24 cellular contexts compared by ENCODE assay signal in the genomic region with DNA sequence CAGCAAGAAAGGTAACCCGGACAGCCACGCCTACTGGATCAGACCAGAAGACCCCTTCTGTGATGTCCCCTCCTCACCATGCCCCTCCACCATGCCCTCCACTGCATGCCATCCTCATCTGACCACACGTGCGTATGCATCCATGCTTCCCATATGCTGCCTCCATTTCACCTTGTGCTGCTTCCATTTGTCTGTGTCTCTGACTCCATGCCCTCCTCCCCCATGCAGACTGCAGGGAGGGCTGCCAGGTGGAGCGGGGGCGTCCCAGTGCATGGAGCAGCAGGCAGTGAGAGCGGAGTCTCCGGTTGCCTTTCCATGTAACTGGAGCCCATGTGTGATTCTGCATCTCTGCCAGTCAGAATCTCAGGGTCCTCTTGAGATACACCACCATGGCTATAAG. TPM values are rescaled to one million over a fixed set of nuclear protein-coding genes. Genes with fewer than 3 reads are reported as not detected.
A peak's percentile ranks its signal among the peaks of the same experiment; 100 is the strongest.
DNase-seq lines count a peak whose midpoint lies in the region; ATAC-seq, FAIRE-seq and TF ChIP-seq lines count a peak whose summit lies in the region.
"Had no signal": no experiment of that assay in that cellular context is flagged by ENCODE, and none has a peak within 500 bp of the region (broad histone marks: within the 10 kb centered on the region; RNA-seq: fewer than 3 reads in every experiment).

No MANE protein-coding gene starts in this region.

- H3K4me3 Mint-ChIP-seq in activated T-cell treated with anti-CD3 and anti-CD28 coated beads, Interleukin-2, amount 50 U/mL, for 72 hours, result no peak overlapping the region
- H3K4me3 Mint-ChIP-seq in stimulated activated memory B cell treated with anti-CD40 and anti-IgM and Interleukin-4, amounts not matched to agents 10 μg/mL and 1 μg/mL and 100 μg/mL, for 72 hours, result no peak overlapping the region
- H3K4me3 Mint-ChIP-seq: CD14-positive monocyte, GM23338, nephron had no signal

- no peak overlapping the region for H3K9ac ChIP-seq in mesendoderm (ENCODE audit: low read length)

- no peak overlapping the region for H2BK15ac ChIP-seq in mesendoderm (replicated peaks; ENCODE audit: low read depth)

- peaks cover 60% of the 10 kb centered on the region for H3K4me1 Mint-ChIP-seq in activated T-cell treated with anti-CD3 and anti-CD28 coated beads, Interleukin-2, amount 50 U/mL, for 72 hours (ENCODE audit: low read depth)
- H3K4me1 Mint-ChIP-seq in stimulated activated memory B cell treated with anti-CD40 and anti-IgM and Interleukin-4, amounts not matched to agents 10 μg/mL and 1 μg/mL and 100 μg/mL, for 72 hours, result peaks cover 58% of the 10 kb centered on the region
- H3K4me1 Mint-ChIP-seq: GM23338, nephron had no signal

- no peaks in the 10 kb centered on the region for H3K9me3 Mint-ChIP-seq in activated T-cell treated with anti-CD3 and anti-CD28 coated beads, Interleukin-2, amount 50 U/mL, for 72 hours
- no peaks in the 10 kb centered on the region for H3K9me3 Mint-ChIP-seq in stimulated activated memory B cell treated with anti-CD40 and anti-IgM and Interleukin-4, amounts not matched to agents 10 μg/mL and 1 μg/mL and 100 μg/mL, for 72 hours
- H3K9me3 Mint-ChIP-seq: activated T-helper 2 cell treated with anti-CD3 and anti-CD28 coated beads, Interferon-gamma antibody, Interleukin-2, Interleukin-4, amounts not matched to agents 10 μg/mL and 5 μg/mL and 100 μg/mL, durations not matched to agents 14 hours and 24 hours and 36 hours; GM23338; nephron had no signal

- H3K27ac Mint-ChIP-seq in activated T-cell treated with anti-CD3 and anti-CD28 coated beads, Interleukin-2, amount 50 U/mL, for 72 hours, result peak overlapping the region; percentile 6
- H3K27ac Mint-ChIP-seq in stimulated activated memory B cell treated with anti-CD40 and anti-IgM and Interleukin-4, amounts not matched to agents 10 μg/mL and 1 μg/mL and 100 μg/mL, for 72 hours, result peak overlapping the region; percentile 68
- H3K27ac Mint-ChIP-seq: activated T-helper 2 cell treated with anti-CD3 and anti-CD28 coated beads, Interferon-gamma antibody, Interleukin-2, Interleukin-4, amounts not matched to agents 10 μg/mL and 5 μg/mL and 100 μg/mL, durations not matched to agents 14 hours and 24 hours and 36 hours; nephron had no signal

- H3K23ac ChIP-seq in mesendoderm (ENCODE audit: low read length), result no peak overlapping the region

- no peaks in the 10 kb centered on the region for H3K27me3 Mint-ChIP-seq in activated T-cell treated with anti-CD3 and anti-CD28 coated beads, Interleukin-2, amount 50 U/mL, for 72 hours (ENCODE audit: low read depth)
- H3K27me3 Mint-ChIP-seq in stimulated activated memory B cell treated with anti-CD40 and anti-IgM and Interleukin-4, amounts not matched to agents 10 μg/mL and 1 μg/mL and 100 μg/mL, for 72 hours, result no peaks in the 10 kb centered on the region

- H3K18ac ChIP-seq in mesendoderm (ENCODE audit: low read length), result no peak overlapping the region

- no peak overlapping the region for H2BK5ac ChIP-seq in mesendoderm (ENCODE audit: low read length)

- no peaks in the 10 kb centered on the region for H3K79me1 ChIP-seq in mesendoderm (ENCODE audit: low read length)

- peaks cover 6 to 16% of the 10 kb centered on the region in 2 donors for H3K36me3 Mint-ChIP-seq in activated T-cell treated with anti-CD3 and anti-CD28 coated beads, Interleukin-2, amount 50 U/mL, for 72 hours (ENCODE audit: insufficient read depth in 2 of 2)
- H3K36me3 Mint-ChIP-seq in stimulated activated memory B cell treated with anti-CD40 and anti-IgM and Interleukin-4, amounts not matched to agents 10 μg/mL and 1 μg/mL and 100 μg/mL, for 72 hours, result peaks cover 55% of the 10 kb centered on the region

- ATAC-seq in activated T-cell treated with anti-CD3 and anti-CD28 coated beads, Interleukin-2, amount 50 U/mL, for 72 hours (replicated peaks in 1 of 2), result no peak
- no peak for ATAC-seq in stimulated activated memory B cell treated with anti-CD40 and anti-IgM and Interleukin-4, amounts not matched to agents 10 μg/mL and 1 μg/mL and 100 μg/mL, for 72 hours
- ATAC-seq in GM19351 (IDR thresholded peaks at IDR 0.05; ENCODE audit: unreplicated experiment), result no peak
- ATAC-seq: A549; GM23338; stimulated activated naive CD8-positive, alpha-beta T cell treated with anti-CD3 and anti-CD28 coated beads, Interleukin-15, Interleukin-2, amounts not matched to agents 100 U/mL and 50 U/mL, for 24 hours had no signal

- no peaks in the 10 kb centered on the region for H3K79me2 ChIP-seq in mesendoderm (ENCODE audit: control insufficient read depth, insufficient read depth, low read length)

- no peak overlapping the region for H2BK120ac ChIP-seq in mesendoderm (ENCODE audit: low read depth, low read length)

- H3K36me3 ChIP-seq in mesendoderm (ENCODE audit: control insufficient read depth, insufficient read depth, low read length), result peaks cover 30% of the 10 kb centered on the region
- H3K36me3 ChIP-seq in SJCRH30, result peaks cover 15% of the 10 kb centered on the region
- H3K36me3 ChIP-seq: cardiac muscle cell had no signal

- H3K9me3 ChIP-seq in SJCRH30 (replicated peaks), result no peaks in the 10 kb centered on the region
- H3K9me3 ChIP-seq: A549 had no signal

- no CpG with 5 or more reads among the region's 8 CpGs for WGBS in mesendoderm (ENCODE audit: extremely low coverage, insufficient coverage, low lambda C conversion rate)

- DNase-seq in activated T-cell treated with anti-CD3 and anti-CD28 coated beads, Interleukin-2, amount 50 U/mL, for 72 hours, result no peak
- DNase-seq in activated T-cell treated with anti-CD3 and anti-CD28 coated beads, Interleukin-2, amount 50 U/mL, for 48 hours, result no peak
- DNase-seq in GM12891 (ENCODE audit: insufficient read length, low spot score), result no peak
- peak; percentile 91 for DNase-seq in left kidney (ENCODE audit: low read depth, low spot score)
- no peak for DNase-seq in mesendoderm
- no peak for DNase-seq in SJCRH30
- DNase-seq: activated CD4-positive, CD25-positive, alpha-beta regulatory T cell treated with anti-CD3 and anti-CD28 coated beads, Interleukin-2, amount 50 U/mL, for 72 hours; DMS53; mammary epithelial cell; NCI-H1417; NCI-H526; stimulated activated CD4-positive, alpha-beta T cell treated with anti-CD3 and anti-CD28 coated beads, Interleukin-2, amount 100 ng/mL, for 24 hours; stimulated activated naive CD8-positive, alpha-beta T cell treated with anti-CD3 and anti-CD28 coated beads, Interleukin-15, Interleukin-2, amounts not matched to agents 100 U/mL and 50 U/mL, for 24 hours had no signal

- no peak overlapping the region for H4K5ac ChIP-seq in mesendoderm (ENCODE audit: low read length)

- H3K4me1 ChIP-seq in mesendoderm (ENCODE audit: control insufficient read depth, low read depth, low read length) (no peaks in the 10 kb centered on the region), SJCRH30 (no peaks in the 10 kb centered on the region)

- H3K4me3 ChIP-seq in mesendoderm (ENCODE audit: low read length) (no peak overlapping the region), SJCRH30 (no peak overlapping the region)
- H3K4me3 ChIP-seq: A549, cardiac muscle cell, dorsolateral prefrontal cortex, GM23338 had no signal

- H3K56ac ChIP-seq in mesendoderm (ENCODE audit: low read length), result no peak overlapping the region

- peak; percentile 5 for FAIRE-seq in GM12891 (lab: Jason Lieb, UNC)
- FAIRE-seq: A549, GM12892, keratinocyte had no signal

- no peak overlapping the region for H3K4ac ChIP-seq in mesendoderm (ENCODE audit: low read depth, low read length)

- no peak overlapping the region for H4K8ac ChIP-seq in mesendoderm (ENCODE audit: low read depth, low read length)

- no peak overlapping the region for H3K4me2 ChIP-seq in mesendoderm (ENCODE audit: low read length)
- H3K4me2 ChIP-seq: A549, GM23338 had no signal

- no peak overlapping the region for H2AK5ac ChIP-seq in mesendoderm (ENCODE audit: low read length)

- H3K27me3 ChIP-seq in mesendoderm (ENCODE audit: insufficient read depth, low read length, poor library complexity), result no peaks in the 10 kb centered on the region
- no peaks in the 10 kb centered on the region for H3K27me3 ChIP-seq in SJCRH30
- H3K27me3 ChIP-seq: cardiac muscle cell, dorsolateral prefrontal cortex had no signal

- H3K27ac ChIP-seq in mesendoderm (ENCODE audit: low read depth, low read length) (no peak overlapping the region), SJCRH30 (no peak overlapping the region)
- H3K27ac ChIP-seq: A549, cardiac muscle cell had no signal

- no peak for TF ChIP-seq POLR2A in GM12891 (IDR thresholded peaks at IDR 0.05; ENCODE audit: low read depth, low read length)

TF ChIP-seq in GM12891, 5 proteins besides CTCF, POLR2A, EP300 and RAD21:
- no peak for TF ChIP-seq POU2F2 (IDR thresholded peaks at IDR 0.05; ENCODE audit: low read depth, low read length)
- no peak for TF ChIP-seq PAX5 (IDR thresholded peaks at IDR 0.05; ENCODE audit: insufficient read depth, low read length, severe bottlenecking)
- no peak for TF ChIP-seq SPI1 (IDR thresholded peaks at IDR 0.05; ENCODE audit: low read depth, low read length)
- no peak for TF ChIP-seq POLR2AphosphoS5 (IDR thresholded peaks at IDR 0.05; ENCODE audit: low read depth, low read length)

RNA-seq across cellular contexts. Expression of a gene that starts 52.6 kb away (rescaled TPM):
- total RNA-seq in activated T-cell treated with anti-CD3 and anti-CD28 coated beads, Interleukin-2, amount 50 U/mL, for 72 hours, result 10 to 100 TPM; 29.4 to 32.2 TPM
- polyA plus RNA-seq in GM12891 (2012; ENCODE audit: low read depth, missing spikeins), result 36.6 TPM
- polyA plus RNA-seq in mesendoderm (2013, experiment 1 of 2), result 30.2 TPM
- 29.8 TPM for polyA plus RNA-seq in mesendoderm (2013, experiment 2 of 2)
- total RNA-seq in SJCRH30 (2014; rRNA removed; shearing (Covaris generic)), result 33.4 and 37.6 TPM in 2 replicates

RNA-seq across cellular contexts. Expression of a gene that starts 52.7 kb away (rescaled TPM):
- 10 to 100 TPM; 35.2 to 40.6 TPM for total RNA-seq in activated T-cell treated with anti-CD3 and anti-CD28 coated beads, Interleukin-2, amount 50 U/mL, for 72 hours
- 26.4 TPM for polyA plus RNA-seq in GM12891 (2012; ENCODE audit: low read depth, missing spikeins)
- polyA plus RNA-seq in mesendoderm (2013, experiment 1 of 2), result 56.6 TPM
- polyA plus RNA-seq in mesendoderm (2013, experiment 2 of 2), result 54.3 TPM
- 48.5 and 50.7 TPM in 2 replicates for total RNA-seq in SJCRH30 (2014; rRNA removed; shearing (Covaris generic))
